33 cellular contexts compared by ENCODE assay signal in genomic region chr3:39910135-39910534, GRCh38.
"Had no signal": no experiment of that assay in that cellular context is flagged by ENCODE, and none has a peak within 500 bp of the region (broad histone marks: within the 10 kb centered on the region; RNA-seq: fewer than 3 reads in every experiment).

No MANE protein-coding gene starts in this region.

- DNase-seq: activated CD4-positive, alpha-beta T cell treated with anti-CD3 and anti-CD28 coated beads, Interleukin-2, amount 10 ng/mL, durations not matched to agents 24 days and 14 days; activated CD4-positive, alpha-beta T cell treated with anti-CD3 and anti-CD28 coated beads, Interleukin-2, amount 50 U/mL, for 4 hours; activated CD8-positive, alpha-beta T cell treated with anti-CD3 and anti-CD28 coated beads for 36 hours; activated effector memory CD4-positive, alpha-beta T cell treated with anti-CD3 and anti-CD28 coated beads, Interleukin-2, amount 50 U/mL, for 16 hours; activated naive CD4-positive, alpha-beta T cell; activated naive CD4-positive, alpha-beta T cell treated with anti-CD3 and anti-CD28 coated beads, Interleukin-2, amount 50 U/mL, for 16 hours; activated naive CD8-positive, alpha-beta T cell treated with anti-CD3 and anti-CD28 coated beads for 36 hours; activated T-cell treated with anti-CD3 and anti-CD28 coated beads, Interleukin-2, amount 50 U/mL, for 1 hour; activated T-cell treated with anti-CD3 and anti-CD28 coated beads, Interleukin-2, amount 50 U/mL, for 72 hours; amniotic stem cell; aorta; NCI-H1092 treated with DMSO at 0.1 percent for 48 hours; NCI-H1417; NCI-H146; NCI-H187; NCI-H2029 treated with DMSO at 0.1 percent for 48 hours; NCI-H2107; NCI-H2171; NCI-H510A; NCI-H526; NCI-H748 treated with DMSO at 0.1 percent for 48 hours; NK-92 treated with Interleukin-12 subunit alpha and Interleukin-12 subunit beta, amount 100 ng/mL, for 24 hours; PC-9; SJCRH30; T-cell; T-helper 17 cell; WERI-Rb-1 had no signal

- H3K4me1 ChIP-seq: SJCRH30 had no signal

- H3K27me3 ChIP-seq: cardiac muscle cell, SJCRH30 had no signal

- H3K27ac Mint-ChIP-seq: activated CD4-positive, alpha-beta T cell treated with anti-CD3 and anti-CD28 coated beads, Interleukin-2, amount 10 ng/mL, durations not matched to agents 24 days and 14 days; activated CD8-positive, alpha-beta T cell treated with anti-CD3 and anti-CD28 coated beads for 36 hours; activated naive CD8-positive, alpha-beta T cell treated with anti-CD3 and anti-CD28 coated beads for 36 hours; activated T-cell treated with anti-CD3 and anti-CD28 coated beads, Interleukin-2, amount 50 U/mL, for 72 hours; activated T-helper 17 cell treated with anti-CD3 and anti-CD28 coated beads, Interleukin-2, amount 50 U/mL, for 72 hours; T-cell; T-helper 17 cell had no signal

- H3K9me3 Mint-ChIP-seq: activated CD4-positive, alpha-beta T cell treated with anti-CD3 and anti-CD28 coated beads, Interleukin-2, amount 10 ng/mL, durations not matched to agents 24 days and 14 days; activated CD8-positive, alpha-beta T cell treated with anti-CD3 and anti-CD28 coated beads for 36 hours; activated naive CD8-positive, alpha-beta T cell treated with anti-CD3 and anti-CD28 coated beads for 36 hours; activated T-cell treated with anti-CD3 and anti-CD28 coated beads, Interleukin-2, amount 50 U/mL, for 72 hours; activated T-helper 17 cell treated with anti-CD3 and anti-CD28 coated beads, Interleukin-2, amount 50 U/mL, for 72 hours; central memory CD8-positive, alpha-beta T cell; T-cell had no signal

- H3K27ac ChIP-seq: cardiac muscle cell, PC-9, RWPE1, SJCRH30, SK-N-MC, WERI-Rb-1 had no signal

- H3K4me3 Mint-ChIP-seq: activated CD4-positive, alpha-beta T cell treated with anti-CD3 and anti-CD28 coated beads, Interleukin-2, amount 10 ng/mL, durations not matched to agents 24 days and 14 days; activated CD8-positive, alpha-beta T cell treated with anti-CD3 and anti-CD28 coated beads for 36 hours; activated naive CD8-positive, alpha-beta T cell treated with anti-CD3 and anti-CD28 coated beads for 36 hours; activated T-cell treated with anti-CD3 and anti-CD28 coated beads, Interleukin-2, amount 50 U/mL, for 72 hours; activated T-helper 17 cell treated with anti-CD3 and anti-CD28 coated beads, Interleukin-2, amount 50 U/mL, for 72 hours; central memory CD8-positive, alpha-beta T cell; T-cell; T-helper 17 cell had no signal

- ATAC-seq: activated CD8-positive, alpha-beta T cell treated with anti-CD3 and anti-CD28 coated beads for 36 hours; activated T-cell treated with anti-CD3 and anti-CD28 coated beads, Interleukin-2, amount 50 U/mL, for 72 hours; activated T-helper 17 cell treated with anti-CD3 and anti-CD28 coated beads, Interleukin-2, amount 50 U/mL, for 72 hours; Right ventricle myocardium inferior; T-cell; T-helper 17 cell had no signal

- H3K36me3 ChIP-seq: cardiac muscle cell, SJCRH30, WERI-Rb-1 had no signal

- H3K9me3 ChIP-seq: SJCRH30 had no signal

- H3K36me3 Mint-ChIP-seq: activated naive CD8-positive, alpha-beta T cell treated with anti-CD3 and anti-CD28 coated beads for 36 hours; T-cell had no signal

- H3K4me1 Mint-ChIP-seq: activated CD4-positive, alpha-beta T cell treated with anti-CD3 and anti-CD28 coated beads, Interleukin-2, amount 10 ng/mL, durations not matched to agents 24 days and 14 days; activated naive CD8-positive, alpha-beta T cell treated with anti-CD3 and anti-CD28 coated beads for 36 hours; activated T-helper 17 cell treated with anti-CD3 and anti-CD28 coated beads, Interleukin-2, amount 50 U/mL, for 72 hours; central memory CD8-positive, alpha-beta T cell; T-cell; T-helper 17 cell had no signal

- H3K4me3 ChIP-seq: cardiac muscle cell, PC-9, SJCRH30, SK-N-MC had no signal

- H3K27me3 Mint-ChIP-seq: activated CD4-positive, alpha-beta T cell treated with anti-CD3 and anti-CD28 coated beads, Interleukin-2, amount 10 ng/mL, durations not matched to agents 24 days and 14 days; T-helper 17 cell had no signal

- H2AFZ ChIP-seq: PC-9 had no signal

- H3K4me2 ChIP-seq: PC-9 had no signal
